Comparison of ENCODE assay signal across 13 cellular contexts in genomic region chr7:146966274-146966673, GRCh38.
A peak's percentile ranks its signal among the peaks of the same experiment; 100 is the strongest.
DNase-seq lines count a peak whose midpoint lies in the region; ATAC-seq lines count a peak whose summit lies in the region.
"Had no signal": no experiment of that assay in that cellular context is flagged by ENCODE, and none has a peak within 500 bp of the region (broad histone marks: within the 10 kb centered on the region; RNA-seq: fewer than 3 reads in every experiment).

No MANE protein-coding gene starts in this region.

- ATAC-seq in GM18909 (IDR thresholded peaks at IDR 0.05; ENCODE audit: poor library complexity, unreplicated experiment) (no peak), GM18498 (IDR thresholded peaks at IDR 0.05; ENCODE audit: unreplicated experiment) (no peak)
- ATAC-seq: CD8-positive, alpha-beta T cell had no signal

- DNase-seq in NCI-H446 treated with DMSO at 0.1 percent for 48 hours (lab: John Stamatoyannopoulos, UW), result peak; percentile 37
- peak in 7 of 10 donors; percentile 14 to 88 (median 32) for DNase-seq in posterior cingulate gyrus
- DNase-seq in central memory CD4-positive, alpha-beta T cell, result no peak
- DNase-seq: 8988T; ACHN; Caco-2; Calu3; CD4-positive, alpha-beta T cell; CD8-positive, alpha-beta T cell; DMS79 treated with DMSO at 0.1 percent for 48 hours; GF-D8 had no signal

- intact Hi-C loops in posterior cingulate gyrus (cut with DNase I), result no loop called here
